ENCODE assay signal across 34 cellular contexts in genomic region chr2:129882476-129882875, GRCh38.
"Had no signal": no experiment of that assay in that cellular context is flagged by ENCODE, and none has a peak within 500 bp of the region (broad histone marks: within the 10 kb centered on the region; RNA-seq: fewer than 3 reads in every experiment).

No MANE protein-coding gene starts in this region.

- FAIRE-seq: astrocyte, bronchial epithelial cell, endometrium, endothelial cell of umbilical vein, frontal cortex had no signal

- DNase-seq: activated B cell treated with CpG ODN at 0.5 μM for 24 hours; activated CD4-positive, alpha-beta T cell treated with anti-CD3 and anti-CD28 coated beads for 48 hours; activated CD4-positive, alpha-beta T cell treated with anti-CD3 and anti-CD28 coated beads, Interleukin-2, amount 50 U/mL, for 1 hour; activated CD4-positive, alpha-beta T cell treated with anti-CD3 and anti-CD28 coated beads, Interleukin-2, amount 50 U/mL, for 48 hours; activated CD8-positive, alpha-beta memory T cell treated with anti-CD3 and anti-CD28 coated beads for 24 hours; activated CD8-positive, alpha-beta T cell treated with anti-CD3 and anti-CD28 coated beads for 36 hours; activated effector memory CD4-positive, alpha-beta T cell treated with Interleukin-2 at 50 U/mL for 16 hours; activated gamma-delta T cell treated with Interleukin-2 at 50 U/mL for 16 hours; activated naive CD4-positive, alpha-beta T cell treated with anti-CD3 and anti-CD28 coated beads, Interleukin-2, amount 50 U/mL, for 16 hours; activated naive CD4-positive, alpha-beta T cell treated with Interleukin-2 at 50 U/mL for 16 hours; activated T-cell treated with anti-CD3 and anti-CD28 coated beads, Interleukin-2, amount 50 U/mL, for 4 hours; amniotic stem cell; anterior cingulate cortex; brain microvascular endothelial cell; cortex of kidney; dermis blood vessel endothelial cell; effector CD4-positive, alpha-beta T cell; effector memory CD8-positive, alpha-beta T cell; foreskin fibroblast; T-helper 1 cell; T-helper 17 cell; T1000; WERI-Rb-1 had no signal

- H3K4me1 Mint-ChIP-seq: activated T-helper 17 cell treated with anti-CD3 and anti-CD28 coated beads, Interleukin-2, amount 50 U/mL, for 72 hours; central memory CD8-positive, alpha-beta T cell; T-helper 17 cell had no signal

- H3K4me3 Mint-ChIP-seq: activated B cell treated with CpG ODN at 0.5 μM for 24 hours; activated CD8-positive, alpha-beta T cell treated with anti-CD3 and anti-CD28 coated beads for 36 hours; activated naive CD8-positive, alpha-beta T cell; activated T-cell treated with anti-CD3 and anti-CD28 coated beads, Interleukin-2, amount 50 U/mL, for 4 hours; activated T-helper 17 cell treated with anti-CD3 and anti-CD28 coated beads, Interleukin-2, amount 50 U/mL, for 72 hours; central memory CD8-positive, alpha-beta T cell; effector memory CD8-positive, alpha-beta T cell; T-helper 17 cell; T-helper 2 cell treated with Interferon-gamma antibody and Interleukin-4, amounts not matched to agents 5 μg/mL and 100 μg/mL, for 36 hours had no signal

- H3K27me3 Mint-ChIP-seq: activated B cell treated with CpG ODN at 0.5 μM for 24 hours; activated naive CD8-positive, alpha-beta T cell; central memory CD8-positive, alpha-beta T cell had no signal

- H3K27ac Mint-ChIP-seq: activated B cell treated with CpG ODN at 0.5 μM for 24 hours; activated CD8-positive, alpha-beta T cell treated with anti-CD3 and anti-CD28 coated beads for 36 hours; activated naive CD8-positive, alpha-beta T cell; activated T-helper 17 cell treated with anti-CD3 and anti-CD28 coated beads, Interleukin-2, amount 50 U/mL, for 72 hours; effector memory CD8-positive, alpha-beta T cell; T-helper 17 cell; T-helper 2 cell treated with Interferon-gamma antibody and Interleukin-4, amounts not matched to agents 5 μg/mL and 100 μg/mL, for 36 hours had no signal

- H3K27me3 ChIP-seq: brain microvascular endothelial cell had no signal

- H3K27ac ChIP-seq: brain microvascular endothelial cell, epithelial cell of prostate, WERI-Rb-1 had no signal

- H3K36me3 Mint-ChIP-seq: activated naive CD8-positive, alpha-beta T cell had no signal

- H3K9me3 Mint-ChIP-seq: activated B cell treated with CpG ODN at 0.5 μM for 24 hours; activated CD8-positive, alpha-beta T cell treated with anti-CD3 and anti-CD28 coated beads for 36 hours; activated T-cell treated with anti-CD3 and anti-CD28 coated beads, Interleukin-2, amount 50 U/mL, for 4 hours; activated T-helper 17 cell treated with anti-CD3 and anti-CD28 coated beads, Interleukin-2, amount 50 U/mL, for 72 hours; central memory CD8-positive, alpha-beta T cell; effector memory CD8-positive, alpha-beta T cell; T-helper 2 cell treated with Interferon-gamma antibody and Interleukin-4, amounts not matched to agents 5 μg/mL and 100 μg/mL, for 36 hours had no signal

- H3K36me3 ChIP-seq: brain microvascular endothelial cell, WERI-Rb-1 had no signal

- ATAC-seq: activated CD4-positive, CD25-positive, alpha-beta regulatory T cell treated with anti-CD3 and anti-CD28 coated beads, Interleukin-2, amount 50 U/mL, for 24 hours; activated CD8-positive, alpha-beta T cell treated with anti-CD3 and anti-CD28 coated beads for 36 hours; activated T-cell treated with anti-CD3 and anti-CD28 coated beads, Interleukin-2, amount 50 U/mL, for 4 hours; activated T-helper 17 cell treated with anti-CD3 and anti-CD28 coated beads, Interleukin-2, amount 50 U/mL, for 72 hours; effector memory CD8-positive, alpha-beta T cell; T-helper 17 cell had no signal
